8 cellular contexts compared by ENCODE assay signal in genomic region chr17:3636908-3637373, GRCh38. TPM values are rescaled to one million over a fixed set of nuclear protein-coding genes. Genes with fewer than 3 reads are reported as not detected.
A peak's percentile ranks its signal among the peaks of the same experiment; 100 is the strongest.
DNase-seq lines count a peak whose midpoint lies in the region; ATAC-seq lines count a peak whose summit lies in the region.

No MANE protein-coding gene starts in this region.

- H3K27ac ChIP-seq in ACC112 (ENCODE audit: low read depth, low read length) (peak overlapping the region; percentile 91; the same call in 1 of the 2 replicates), caudate nucleus (ENCODE audit: low read depth, low read length) (peak overlapping the region; percentile 99)

- H3K9me3 ChIP-seq in mononuclear cell (ENCODE audit: low read depth, low read length), result no peaks in the 10 kb centered on the region

- H3K4me1 Mint-ChIP-seq in IgD-negative memory B cell, result peaks cover 9 to 16% (median 13%) of the 10 kb centered on the region in 3 donors

- H3K4me3 ChIP-seq in ACC112 (ENCODE audit: low read depth, low read length), result peak overlapping the region; percentile 97
- peak overlapping the region; percentile 80 for H3K4me3 ChIP-seq in mononuclear cell (ENCODE audit: low read length)

- H3K36me3 Mint-ChIP-seq in IgD-negative memory B cell, result peaks cover 3% of the 10 kb centered on the region

- H3K4me3 Mint-ChIP-seq in IgD-negative memory B cell, result peak overlapping the region; percentile 92 to 100 (median 97)

- H3K27ac Mint-ChIP-seq in IgD-negative memory B cell, result peak overlapping the region; percentile 97 to 100 (median 99)

- H3K9me3 Mint-ChIP-seq in IgD-negative memory B cell, result no peaks in the 10 kb centered on the region

- H3K79me2 ChIP-seq in ACC112 (ENCODE audit: control insufficient read depth, insufficient read depth, low read length, unreplicated experiment), result peaks cover 14% of the 10 kb centered on the region

- no peaks in the 10 kb centered on the region for H3K27me3 Mint-ChIP-seq in IgD-negative memory B cell

- peak; percentile 18 for ATAC-seq in GM19324 (IDR thresholded peaks at IDR 0.05; ENCODE audit: low FRiP score, unreplicated experiment)

- H3K4me1 ChIP-seq in ACC112 (ENCODE audit: control insufficient read depth, insufficient read depth, low read length, unreplicated experiment) (peaks cover 8% of the 10 kb centered on the region), mononuclear cell (ENCODE audit: insufficient read depth, low read length) (peaks cover 46% of the 10 kb centered on the region)

- H2AFZ ChIP-seq in ACC112 (ENCODE audit: low read length, unreplicated experiment), result peak overlapping the region; percentile 83

- H3K36me3 ChIP-seq in ACC112 (ENCODE audit: insufficient read depth, low read length), result no peaks in the 10 kb centered on the region

- DNase-seq in caudate nucleus (lab: John Stamatoyannopoulos, UW) (peak in 1 of 61 donors; percentile 8), NCI-H1105 (lab: John Stamatoyannopoulos, UW) (no peak), NCI-H187 (lab: John Stamatoyannopoulos, UW) (no peak), GF-D8 (lab: John Stamatoyannopoulos, UW) (no peak)

- no peaks in the 10 kb centered on the region for H3K27me3 ChIP-seq in ACC112 (ENCODE audit: insufficient read depth, low read length)
- no peaks in the 10 kb centered on the region for H3K27me3 ChIP-seq in mononuclear cell (ENCODE audit: insufficient read depth, low read length)

RNA-seq across cellular contexts. Expression of gene CTNS, which starts 0.4 kb away (rescaled TPM):
- polyA plus RNA-seq in IgD-negative memory B cell, result 13.0 TPM
- total RNA-seq in mononuclear cell, result 4.5 TPM

RNA-seq across cellular contexts. Expression of gene SHPK, which starts 0.9 kb away (rescaled TPM):
- 7.0 TPM for polyA plus RNA-seq in IgD-negative memory B cell
- 4.7 TPM for total RNA-seq in mononuclear cell

RNA-seq across cellular contexts. Expression of gene TRPV1, which starts 27.7 kb away (rescaled TPM):
- 2.5 TPM for polyA plus RNA-seq in IgD-negative memory B cell
- total RNA-seq in mononuclear cell, result 1.2 TPM

RNA-seq across cellular contexts. Expression of gene TAX1BP3, which starts 31.4 kb away (rescaled TPM):
- polyA plus RNA-seq in IgD-negative memory B cell, result 72.1 TPM
- 25.4 TPM for total RNA-seq in mononuclear cell

RNA-seq across cellular contexts. Expression of gene EMC6, which starts 31.7 kb away (rescaled TPM):
- polyA plus RNA-seq in IgD-negative memory B cell, result 81.8 TPM
- total RNA-seq in mononuclear cell, result 15.5 TPM
